ENCODE assay signal across 8 cellular contexts in the genomic region with DNA sequence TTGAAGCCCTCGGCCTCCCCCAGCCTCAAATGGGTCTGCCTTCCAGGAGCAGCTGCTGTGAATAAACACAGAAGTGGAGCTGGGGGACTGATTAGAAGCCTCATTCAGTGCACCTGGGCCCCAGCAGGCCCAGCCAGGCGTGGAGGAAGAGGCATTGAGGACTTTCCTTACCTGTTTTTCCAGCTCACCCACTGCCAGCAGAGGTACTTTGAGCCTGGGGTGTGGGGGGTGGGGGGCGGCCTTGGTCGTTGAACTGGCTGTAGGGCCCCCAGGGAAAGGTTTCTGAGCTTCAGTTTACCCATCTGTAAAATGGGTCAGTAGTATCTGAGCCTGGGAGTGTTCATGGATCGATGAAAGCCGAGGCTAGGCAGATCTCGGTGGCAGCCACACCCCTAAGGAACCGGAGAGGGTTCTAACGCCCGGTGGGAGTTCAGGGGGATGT. TPM values are rescaled to one million over a fixed set of nuclear protein-coding genes. Genes with fewer than 3 reads are reported as not detected.
DNase-seq lines count a peak whose midpoint lies in the region; ATAC-seq and TF ChIP-seq lines count a peak whose summit lies in the region.

No MANE protein-coding gene starts in this region.

- H3K79me2 ChIP-seq in SK-N-SH (ENCODE audit: insufficient read depth) = peaks cover 6% of the 10 kb centered on the region; the same call in 1 of the 2 replicates
- no peaks in the 10 kb centered on the region for H3K79me2 ChIP-seq in PC-3 (ENCODE audit: low read length)
- H3K79me2 ChIP-seq in hepatocyte = peaks cover 55% of the 10 kb centered on the region

- H3K9me2 ChIP-seq in SK-N-SH = no peaks in the 10 kb centered on the region
- H3K9me2 ChIP-seq in PC-3 (replicated peaks; ENCODE audit: low read length) = no peaks in the 10 kb centered on the region
- no peaks in the 10 kb centered on the region for H3K9me2 ChIP-seq in hepatocyte (replicated peaks; ENCODE audit: insufficient read depth)

- POLR2A ChIA-PET in SK-N-SH (lab: Yijun Ruan, JAX) (no interaction called here), PC-3 (lab: Charles Lee; ENCODE audit: unreplicated experiment) (no interaction called here)

- no peaks in the 10 kb centered on the region for H3K36me3 ChIP-seq in SK-N-SH (replicated peaks in 1 of 2; ENCODE audit: control insufficient read depth in 1 of 2, insufficient read depth in 2 of 2, low read length in 1 of 2)
- no peaks in the 10 kb centered on the region for H3K36me3 ChIP-seq in PC-3 (ENCODE audit: low read depth, low read length)
- no peaks in the 10 kb centered on the region for H3K36me3 ChIP-seq in hepatocyte (replicated peaks; ENCODE audit: insufficient read depth, low read depth)

- H3K9me3 Mint-ChIP-seq in stimulated activated effector memory CD8-positive, alpha-beta T cell treated with anti-CD3 and anti-CD28 coated beads, Interleukin-12 subunit alpha, Interleukin-12 subunit beta, amount 100 ng/mL, for 72 hours = no peaks in the 10 kb centered on the region

- H3K27ac ChIP-seq in SK-N-SH (ENCODE audit: low read depth in 2 of 2, low read length in 1 of 2) = no peak overlapping the region
- no peak overlapping the region for H3K27ac ChIP-seq in PC-3 (ENCODE audit: low read length)
- peak overlapping the region; percentile 97 for H3K27ac ChIP-seq in hepatocyte

- 80% methylated on average over 1 of the region's 10 CpGs for WGBS in SK-N-SH (ENCODE audit: low lambda C conversion rate)
- WGBS in hepatocyte (ENCODE audit: low lambda C conversion rate, missing lambda C conversion rate) = 79% methylated on average over 10 of the region's 10 CpGs

- H3K27me3 ChIP-seq in SK-N-SH (ENCODE audit: insufficient read depth) (no peaks in the 10 kb centered on the region), PC-3 (ENCODE audit: low read length) (0 out of 2 replicates have a peak, but pooled peaks cover 2% of the 10 kb centered on the region), hepatocyte (no peaks in the 10 kb centered on the region)

- H3F3A ChIP-seq in SK-N-SH (replicated peaks; ENCODE audit: insufficient read depth) = no peaks in the 10 kb centered on the region
- no peaks in the 10 kb centered on the region for H3F3A ChIP-seq in PC-3 (ENCODE audit: low read length, unreplicated experiment)

- H3K4me3 ChIP-seq in SK-N-SH (ENCODE audit: low read depth in 2 of 2, low read length in 1 of 2) (peak overlapping the region; percentile 68 to 87; a peak in 3 of 4 replicates), PC-3 (ENCODE audit: low read length) (peak overlapping the region; percentile 82; the same call in 1 of the 2 replicates), hepatocyte (peak overlapping the region; percentile 89)

- peaks cover 44% of the 10 kb centered on the region for H3K36me3 Mint-ChIP-seq in stimulated activated effector memory CD8-positive, alpha-beta T cell treated with anti-CD3 and anti-CD28 coated beads, Interleukin-12 subunit alpha, Interleukin-12 subunit beta, amount 100 ng/mL, for 72 hours

- DNase-seq in SK-N-SH (no peak), PC-3 (no peak), hepatocyte (ENCODE audit: low spot score) (peak; percentile 32), NCI-H1436 treated with DMSO at 0.1 percent for 48 hours (lab: John Stamatoyannopoulos, UW) (no peak), OCI-M2 (lab: John Stamatoyannopoulos, UW; ENCODE audit: unreplicated experiment) (no peak)
- DNase-seq in stimulated activated effector memory CD8-positive, alpha-beta T cell treated with anti-CD3 and anti-CD28 coated beads, Interleukin-12 subunit alpha, Interleukin-12 subunit beta, amount 100 ng/mL, for 72 hours (ENCODE audit: low spot score in 2 of 2) = no peak

- TF ChIP-seq EP300 in SK-N-SH (IDR thresholded peaks at IDR 0.05; ENCODE audit: borderline replicate concordance in 1 of 2, low read depth in 1 of 2, low read length in 1 of 2) = no peak

- no peak overlapping the region for H3K9ac ChIP-seq in SK-N-SH
- H3K9ac ChIP-seq in PC-3 (ENCODE audit: low read length) = no peak overlapping the region

- H3K9me3 ChIP-seq in SK-N-SH = no peaks in the 10 kb centered on the region
- H3K9me3 ChIP-seq in PC-3 (ENCODE audit: low read length) = no peaks in the 10 kb centered on the region
- no peaks in the 10 kb centered on the region for H3K9me3 ChIP-seq in hepatocyte (ENCODE audit: low read depth)

- no peak overlapping the region for H2AFZ ChIP-seq in SK-N-SH (ENCODE audit: low read depth)
- no peak overlapping the region for H2AFZ ChIP-seq in PC-3 (ENCODE audit: low read length)
- no peak overlapping the region for H2AFZ ChIP-seq in hepatocyte

- CTCF ChIA-PET in SK-N-SH (lab: Yijun Ruan, JAX) = interaction anchor here (1.0 to 2.9 kb wide), 5 partner anchors 10 to 267 kb away, joined by 3 to 10 read pairs (median 5); a partner anchor contains a TSS
- CTCF ChIA-PET in PC-3 (lab: Charles Lee) = no interaction called here

- H3K4me2 ChIP-seq in SK-N-SH (peak overlapping the region; percentile 96), PC-3 (ENCODE audit: low read length) (peak overlapping the region; percentile 96), hepatocyte (peak overlapping the region; percentile 94)

- H3K27ac Mint-ChIP-seq in stimulated activated effector memory CD8-positive, alpha-beta T cell treated with anti-CD3 and anti-CD28 coated beads, Interleukin-12 subunit alpha, Interleukin-12 subunit beta, amount 100 ng/mL, for 72 hours = peak overlapping the region; percentile 100

- TF ChIP-seq RAD21 in SK-N-SH (IDR thresholded peaks at IDR 0.05; ENCODE audit: low read length) = no peak

- H3K4me1 ChIP-seq in SK-N-SH (ENCODE audit: control insufficient read depth in 1 of 2, insufficient read depth in 2 of 2, low read depth in 1 of 2, low read length in 1 of 2) (peaks cover 0 to 16% of the 10 kb centered on the region in 2 experiments; a peak in 2 of 4 replicates), PC-3 (ENCODE audit: insufficient read depth, low read length) (peaks cover 19% of the 10 kb centered on the region), hepatocyte (ENCODE audit: insufficient read depth) (peaks cover 24% of the 10 kb centered on the region)

- TF ChIP-seq CTCF in SK-N-SH (IDR thresholded peaks at IDR 0.05) = no peak
- TF ChIP-seq CTCF in PC-3 (conservative IDR thresholded peaks at IDR 0.05; ENCODE audit: low read depth, low read length) = no peak
- TF ChIP-seq CTCF in hepatocyte (IDR thresholded peaks at IDR 0.05; ENCODE audit: poor library complexity) = no peak

- intact Hi-C loops in PC-3 (cut with micrococcal nuclease) = no loop called here

- ATAC-seq in SK-N-SH treated with all-trans-retinoic acid at 6 μM for 48 hours = no peak
- no peak for ATAC-seq in PC-3
- ATAC-seq in stimulated activated effector memory CD8-positive, alpha-beta T cell treated with anti-CD3 and anti-CD28 coated beads, Interleukin-12 subunit alpha, Interleukin-12 subunit beta, amount 100 ng/mL, for 72 hours = no peak
- ATAC-seq in GM21529 (IDR thresholded peaks at IDR 0.05; ENCODE audit: unreplicated experiment) = no peak

- no TSS peak for BruUV-seq in PC-3 (replicated peaks; lab: Mats Ljungman, UMichigan)

- H3K4me1 Mint-ChIP-seq in stimulated activated effector memory CD8-positive, alpha-beta T cell treated with anti-CD3 and anti-CD28 coated beads, Interleukin-12 subunit alpha, Interleukin-12 subunit beta, amount 100 ng/mL, for 72 hours = peaks cover 47% of the 10 kb centered on the region

- H4K20me1 ChIP-seq in SK-N-SH (ENCODE audit: insufficient read depth) = no peaks in the 10 kb centered on the region; the same call in 1 of the 2 replicates
- H4K20me1 ChIP-seq in PC-3 (ENCODE audit: low read length) = no peaks in the 10 kb centered on the region
- peaks cover 43% of the 10 kb centered on the region for H4K20me1 ChIP-seq in hepatocyte (ENCODE audit: insufficient read depth, poor library complexity, severe bottlenecking)

- H3K4me3 Mint-ChIP-seq in stimulated activated effector memory CD8-positive, alpha-beta T cell treated with anti-CD3 and anti-CD28 coated beads, Interleukin-12 subunit alpha, Interleukin-12 subunit beta, amount 100 ng/mL, for 72 hours = peak overlapping the region; percentile 100

TF ChIP-seq in SK-N-SH, 30 proteins besides CTCF, POLR2A, EP300 and RAD21 (continues in another document):
- TF ChIP-seq, protein P1, sequence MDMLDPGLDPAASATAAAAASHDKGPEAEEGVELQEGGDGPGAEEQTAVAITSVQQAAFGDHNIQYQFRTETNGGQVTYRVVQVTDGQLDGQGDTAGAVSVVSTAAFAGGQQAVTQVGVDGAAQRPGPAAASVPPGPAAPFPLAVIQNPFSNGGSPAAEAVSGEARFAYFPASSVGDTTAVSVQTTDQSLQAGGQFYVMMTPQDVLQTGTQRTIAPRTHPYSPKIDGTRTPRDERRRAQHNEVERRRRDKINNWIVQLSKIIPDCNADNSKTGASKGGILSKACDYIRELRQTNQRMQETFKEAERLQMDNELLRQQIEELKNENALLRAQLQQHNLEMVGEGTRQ (IDR thresholded peaks at IDR 0.05; ENCODE audit: borderline replicate concordance, low read depth, low read length) = no peak
- TF ChIP-seq RFX5 (IDR thresholded peaks at IDR 0.05; ENCODE audit: low read length) (no peak), SMC3 (IDR thresholded peaks at IDR 0.05; ENCODE audit: low read depth, low read length) (no peak)

TF ChIP-seq in SK-N-SH treated with all-trans-retinoic acid at 6 μM for 48 hours, 23 proteins besides CTCF, POLR2A, EP300 and RAD21 (continues in another document):
- TF ChIP-seq RARB (CRISPR knock-in tag; IDR thresholded peaks at IDR 0.05) = no peak
- TF ChIP-seq TCF4 (CRISPR knock-in tag; IDR thresholded peaks at IDR 0.05; ENCODE audit: borderline replicate concordance) = no peak
- no peak for TF ChIP-seq BACH2 (CRISPR knock-in tag; IDR thresholded peaks at IDR 0.05; ENCODE audit: borderline replicate concordance)
- TF ChIP-seq ARNTL (CRISPR knock-in tag; IDR thresholded peaks at IDR 0.05; ENCODE audit: borderline replicate concordance, low read depth) = no peak
- TF ChIP-seq, protein P2, sequence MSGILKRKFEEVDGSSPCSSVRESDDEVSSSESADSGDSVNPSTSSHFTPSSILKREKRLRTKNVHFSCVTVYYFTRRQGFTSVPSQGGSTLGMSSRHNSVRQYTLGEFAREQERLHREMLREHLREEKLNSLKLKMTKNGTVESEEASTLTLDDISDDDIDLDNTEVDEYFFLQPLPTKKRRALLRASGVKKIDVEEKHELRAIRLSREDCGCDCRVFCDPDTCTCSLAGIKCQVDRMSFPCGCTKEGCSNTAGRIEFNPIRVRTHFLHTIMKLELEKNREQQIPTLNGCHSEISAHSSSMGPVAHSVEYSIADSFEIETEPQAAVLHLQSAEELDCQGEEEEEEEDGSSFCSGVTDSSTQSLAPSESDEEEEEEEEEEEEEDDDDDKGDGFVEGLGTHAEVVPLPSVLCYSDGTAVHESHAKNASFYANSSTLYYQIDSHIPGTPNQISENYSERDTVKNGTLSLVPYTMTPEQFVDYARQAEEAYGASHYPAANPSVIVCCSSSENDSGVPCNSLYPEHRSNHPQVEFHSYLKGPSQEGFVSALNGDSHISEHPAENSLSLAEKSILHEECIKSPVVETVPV (CRISPR knock-in tag; IDR thresholded peaks at IDR 0.05) = no peak

RNA-seq across cellular contexts. Expression of a gene that starts 1.5 kb away (rescaled TPM):
- polyA plus RNA-seq in SK-N-SH (2012; rRNA removed) (36.5 and 41.4 TPM in 2 replicates), hepatocyte (69.2 and 86.0 TPM in 2 replicates)
- polyA plus RNA-seq in SK-N-SH (2012; cell fraction: cytosol; rRNA removed) = 19.7 and 28.8 TPM in 2 replicates
- polyA plus RNA-seq in SK-N-SH (2012; cell fraction: nucleus; rRNA removed) = 33.0 and 44.4 TPM in 2 replicates
- total RNA-seq in PC-3 (2014; rRNA removed) (39.3 and 43.9 TPM in 2 replicates), hepatocyte (79.6 and 82.6 TPM in 2 replicates)
